Comparison of ENCODE assay signal across 8 cellular contexts in the genomic region with DNA sequence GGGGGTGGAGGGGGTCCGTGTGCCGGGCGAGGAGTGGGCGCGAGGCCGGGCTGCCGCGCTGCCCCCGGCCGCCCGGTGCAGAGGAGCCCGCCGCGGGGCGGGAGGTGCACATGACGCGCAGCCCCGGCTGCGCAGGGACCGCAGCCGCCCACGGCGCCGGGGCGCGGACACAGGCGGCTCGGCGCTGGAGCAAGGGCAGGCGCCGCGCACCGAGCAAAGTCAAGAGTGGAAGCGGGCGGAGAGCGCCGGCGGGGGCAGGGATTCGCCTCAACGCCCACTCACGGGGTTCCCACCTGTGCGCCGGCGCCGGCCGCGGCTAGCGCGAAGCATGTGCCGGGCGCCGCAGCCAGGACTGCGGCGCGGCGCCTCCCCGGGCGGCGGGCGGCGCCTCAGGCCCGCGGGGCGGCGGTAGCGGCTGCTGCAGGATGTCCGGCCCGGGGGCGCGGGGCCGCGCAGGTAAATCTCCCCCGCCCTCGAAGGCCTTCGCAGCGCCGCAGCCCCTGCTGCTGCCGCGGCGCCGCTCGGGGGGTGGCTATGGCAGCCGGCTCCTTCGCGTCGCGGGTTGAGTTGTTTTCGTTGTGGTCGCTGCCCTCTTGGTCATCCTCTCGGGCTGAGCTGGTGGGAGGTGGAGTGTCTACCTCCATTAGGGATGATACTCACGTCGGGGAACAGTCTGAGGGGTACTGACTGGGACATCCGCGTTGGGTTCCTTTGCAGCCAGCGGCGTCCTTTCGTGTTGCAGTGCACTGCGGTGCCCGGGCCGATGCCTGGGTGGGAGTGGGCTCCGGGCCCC.
DNase-seq lines count a peak whose midpoint lies in the region; ATAC-seq, FAIRE-seq and TF ChIP-seq lines count a peak whose summit lies in the region.

No MANE protein-coding gene starts in this region.

- no peak overlapping the region for H3K4me3 Mint-ChIP-seq in activated T-cell treated with anti-CD3 and anti-CD28 coated beads, Interleukin-2, amount 50 U/mL, for 24 hours
- H3K4me3 Mint-ChIP-seq in endothelial cell (ENCODE audit: unreplicated experiment), result peak overlapping the region; percentile 91

- H3K18ac ChIP-seq in mesendoderm (ENCODE audit: low read length), result peak overlapping the region; percentile 93

- H3K27ac Mint-ChIP-seq in activated T-cell treated with anti-CD3 and anti-CD28 coated beads, Interleukin-2, amount 50 U/mL, for 24 hours, result no peak overlapping the region
- H3K27ac Mint-ChIP-seq in endothelial cell (ENCODE audit: unreplicated experiment), result no peak overlapping the region

- no CpG with 5 or more reads among the region's 101 CpGs for WGBS in mesendoderm (ENCODE audit: extremely low coverage, insufficient coverage, low lambda C conversion rate)

- no peaks in the 10 kb centered on the region for H3K9me3 Mint-ChIP-seq in activated T-cell treated with anti-CD3 and anti-CD28 coated beads, Interleukin-2, amount 50 U/mL, for 24 hours
- H3K9me3 Mint-ChIP-seq in endothelial cell (ENCODE audit: unreplicated experiment), result no peaks in the 10 kb centered on the region

- H3K56ac ChIP-seq in mesendoderm (ENCODE audit: low read length), result peak overlapping the region; percentile 89

- no peaks in the 10 kb centered on the region for H3K4me1 Mint-ChIP-seq in activated T-cell treated with anti-CD3 and anti-CD28 coated beads, Interleukin-2, amount 50 U/mL, for 24 hours (ENCODE audit: low read depth)
- peaks cover 12% of the 10 kb centered on the region for H3K4me1 Mint-ChIP-seq in endothelial cell (ENCODE audit: unreplicated experiment)

- H3K27me3 Mint-ChIP-seq in activated T-cell treated with anti-CD3 and anti-CD28 coated beads, Interleukin-2, amount 50 U/mL, for 24 hours, result peaks cover 31% of the 10 kb centered on the region
- H3K27me3 Mint-ChIP-seq in endothelial cell (ENCODE audit: unreplicated experiment), result peaks cover 3% of the 10 kb centered on the region

- H3K4me2 ChIP-seq in mesendoderm (ENCODE audit: low read length), result peak overlapping the region; percentile 72

- peak overlapping the region; percentile 90 for H2BK120ac ChIP-seq in mesendoderm (ENCODE audit: low read depth, low read length)

- no peaks in the 10 kb centered on the region for H3K27me3 ChIP-seq in mesendoderm (ENCODE audit: insufficient read depth, low read length, poor library complexity)

- H3K4ac ChIP-seq in mesendoderm (ENCODE audit: low read depth, low read length), result peak overlapping the region; percentile 4

- FAIRE-seq in urothelium cell line (lab: Jason Lieb, UNC), result no peak

- peak overlapping the region; percentile 81 for H3K9ac ChIP-seq in mesendoderm (ENCODE audit: low read length)

- no peaks in the 10 kb centered on the region for H3K4me1 ChIP-seq in mesendoderm (ENCODE audit: control insufficient read depth, low read depth, low read length)

- peak; percentile 17 to 22 for DNase-seq in activated T-cell treated with anti-CD3 and anti-CD28 coated beads, Interleukin-2, amount 50 U/mL, for 48 hours
- no peak for DNase-seq in activated T-cell treated with anti-CD3 and anti-CD28 coated beads, Interleukin-2, amount 50 U/mL, for 24 hours
- DNase-seq in NCI-H748 (lab: John Stamatoyannopoulos, UW; ENCODE audit: unreplicated experiment), result peak; percentile 83
- DNase-seq in endothelial cell (ENCODE audit: low spot score), result peak; percentile 44
- DNase-seq in mesendoderm, result peak; percentile 82
- peak; percentile 51 for DNase-seq in urothelium cell line (ENCODE audit: low spot score)
- DNase-seq in kidney glomerular epithelial cell (lab: John Stamatoyannopoulos, UW), result no peak

- no peak overlapping the region for H2BK15ac ChIP-seq in mesendoderm (replicated peaks; ENCODE audit: low read depth)

- peak overlapping the region; percentile 81 for H3K4me3 ChIP-seq in mesendoderm (ENCODE audit: low read length)

- H3K36me3 Mint-ChIP-seq in activated T-cell treated with anti-CD3 and anti-CD28 coated beads, Interleukin-2, amount 50 U/mL, for 24 hours (ENCODE audit: low read depth), result no peaks in the 10 kb centered on the region
- no peaks in the 10 kb centered on the region for H3K36me3 Mint-ChIP-seq in endothelial cell (ENCODE audit: low read depth, unreplicated experiment)

- H4K8ac ChIP-seq in mesendoderm (ENCODE audit: low read depth, low read length), result no peak overlapping the region

- ATAC-seq in HG02798 (IDR thresholded peaks at IDR 0.05; ENCODE audit: poor library complexity, unreplicated experiment), result peak; percentile 72

- H2BK5ac ChIP-seq in mesendoderm (ENCODE audit: low read length), result peak overlapping the region; percentile 42

- H3K79me2 ChIP-seq in mesendoderm (ENCODE audit: control insufficient read depth, insufficient read depth, low read length), result peaks cover 21% of the 10 kb centered on the region

- no peak overlapping the region for H4K5ac ChIP-seq in mesendoderm (ENCODE audit: low read length)

- no peak overlapping the region for H2AK5ac ChIP-seq in mesendoderm (ENCODE audit: low read length)

- H3K36me3 ChIP-seq in mesendoderm (ENCODE audit: control insufficient read depth, insufficient read depth, low read length), result no peaks in the 10 kb centered on the region

- H3K79me1 ChIP-seq in mesendoderm (ENCODE audit: low read length), result no peaks in the 10 kb centered on the region

- H3K27ac ChIP-seq in mesendoderm (ENCODE audit: low read depth, low read length), result peak overlapping the region; percentile 70

- TF ChIP-seq CTCF in endothelial cell (IDR thresholded peaks at IDR 0.05; ENCODE audit: unreplicated experiment), result no peak

- peak overlapping the region; percentile 59 for H3K23ac ChIP-seq in mesendoderm (ENCODE audit: low read length)

Comparison
In these comparisons a context has a peak if more than half of its experiments do, and no peak if none do; other contexts are left out.
1. DNase-seq: peak in activated T-cell treated with anti-CD3 and anti-CD28 coated beads, Interleukin-2, amount 50 U/mL, for 48 hours (2 of 2), NCI-H748 (single experiment), endothelial cell (single experiment), mesendoderm (single experiment) and urothelium cell line (single experiment); none in activated T-cell treated with anti-CD3 and anti-CD28 coated beads, Interleukin-2, amount 50 U/mL, for 24 hours (single experiment) and kidney glomerular epithelial cell (single experiment).